ENCODE assay signal across 17 cellular contexts in the genomic region with DNA sequence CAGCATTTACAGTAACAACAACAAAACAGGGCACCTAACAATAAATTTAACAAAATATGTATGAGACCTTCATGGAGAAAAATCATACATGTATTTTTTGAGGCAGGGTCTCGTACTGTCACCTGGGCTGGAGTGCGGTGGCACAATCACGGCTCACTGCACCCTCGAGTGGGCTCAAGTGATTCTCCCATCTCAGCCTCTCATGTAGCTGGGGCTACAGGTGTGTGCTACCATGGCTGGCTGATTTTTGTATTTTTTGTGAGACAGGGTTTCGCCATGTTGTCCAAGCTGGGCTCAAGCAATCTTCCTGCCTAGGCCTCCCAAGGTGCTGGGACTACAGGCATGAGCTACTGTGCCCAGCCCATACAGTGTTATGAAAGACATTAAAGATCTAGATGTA.
DNase-seq lines count a peak whose midpoint lies in the region; ATAC-seq and TF ChIP-seq lines count a peak whose summit lies in the region.
"Had no signal": no experiment of that assay in that cellular context is flagged by ENCODE, and none has a peak within 500 bp of the region (broad histone marks: within the 10 kb centered on the region; RNA-seq: fewer than 3 reads in every experiment).

No MANE protein-coding gene starts in this region.

- peak overlapping the region in 1 of 2 experiments; percentile 52 for H3K18ac ChIP-seq in mesenchymal stem cell (ENCODE audit: low read depth in 1 of 2, low read length in 2 of 2)

- no peak overlapping the region for H2BK120ac ChIP-seq in mesenchymal stem cell (ENCODE audit: low read depth, low read length)

- H3K36me3 ChIP-seq in mesenchymal stem cell (ENCODE audit: control insufficient read depth in 1 of 2, insufficient read depth in 2 of 2, low read depth in 1 of 2, low read length in 2 of 2) = peaks cover 2 to 4% of the 10 kb centered on the region in 2 experiments
- H3K36me3 ChIP-seq in ascending aorta = no peaks in the 10 kb centered on the region
- H3K36me3 ChIP-seq: Peyer's patch had no signal

- DNase-seq in NCI-H2171 treated with DMSO at 0.1 percent for 48 hours (lab: John Stamatoyannopoulos, UW) = peak; percentile 5
- DNase-seq in NCI-H2171 (lab: John Stamatoyannopoulos, UW) = no peak
- peak; percentile 71 to 75 for DNase-seq in NCI-H187 (lab: John Stamatoyannopoulos, UW)
- DNase-seq in mesenchymal stem cell = no peak
- DNase-seq in activated CD4-positive, alpha-beta T cell treated with anti-CD3 and anti-CD28 coated beads for 48 hours = no peak
- DNase-seq in ascending aorta (ENCODE audit: low spot score in 2 of 2) = no peak
- DNase-seq: CD4-positive, alpha-beta T cell; H7; NCI-H146; NCI-H2107; NCI-H446 treated with DMSO at 0.1 percent for 48 hours; NCI-H69; NK-92 treated with Interleukin-12 subunit alpha and Interleukin-12 subunit beta, amount 100 ng/mL, for 24 hours; Peyer's patch had no signal

- H3K4me2 ChIP-seq in mesenchymal stem cell (ENCODE audit: low read length, poor library complexity, severe bottlenecking) = no peak overlapping the region

- no peak overlapping the region for H2AFZ ChIP-seq in mesenchymal stem cell (ENCODE audit: low read depth, low read length)

- peak overlapping the region; percentile 63 to 93 for H2BK12ac ChIP-seq in mesenchymal stem cell (ENCODE audit: low read length in 2 of 2)

- H2BK5ac ChIP-seq in mesenchymal stem cell (ENCODE audit: low read depth, low read length, poor library complexity, severe bottlenecking) = no peak overlapping the region

- peak overlapping the region; percentile 93 for H3K9ac ChIP-seq in mesenchymal stem cell (ENCODE audit: low read length)

- H3K79me1 ChIP-seq in mesenchymal stem cell (replicated peaks; ENCODE audit: low read length, poor library complexity, severe bottlenecking) = peaks cover 5% of the 10 kb centered on the region

- no peak overlapping the region for H3K4me3 ChIP-seq in mesenchymal stem cell (ENCODE audit: insufficient read depth in 1 of 2, low read depth in 1 of 2, low read length in 2 of 2)
- no peak overlapping the region for H3K4me3 ChIP-seq in ascending aorta
- H3K4me3 ChIP-seq: Peyer's patch had no signal

- 99% methylated on average over 5 of the region's 5 CpGs for WGBS in mesenchymal stem cell

- H3K4me1 ChIP-seq in mesenchymal stem cell (ENCODE audit: control insufficient read depth, insufficient read depth, low read depth, low read length) = peaks cover 9% of the 10 kb centered on the region
- H3K4me1 ChIP-seq in ascending aorta = no peaks in the 10 kb centered on the region
- H3K4me1 ChIP-seq: Peyer's patch had no signal

- peaks cover 12% of the 10 kb centered on the region for H3K9me3 ChIP-seq in mesenchymal stem cell (ENCODE audit: control insufficient read depth, low read length)
- H3K9me3 ChIP-seq in ascending aorta = no peaks in the 10 kb centered on the region
- H3K9me3 ChIP-seq: Peyer's patch had no signal

- intact Hi-C loops in ascending aorta (cut with DNase I) = no loop called here

- H3K27me3 ChIP-seq in mesenchymal stem cell (ENCODE audit: control insufficient read depth in 1 of 2, insufficient read depth in 1 of 2, low read length in 2 of 2) (no peaks in the 10 kb centered on the region), ascending aorta (no peaks in the 10 kb centered on the region)
- H3K27me3 ChIP-seq: Peyer's patch had no signal

- peak overlapping the region in 1 of 2 experiments; percentile 48 for H3K14ac ChIP-seq in mesenchymal stem cell (ENCODE audit: low read length in 2 of 2)

- H4K91ac ChIP-seq in mesenchymal stem cell (ENCODE audit: low read length) = peak overlapping the region; percentile 27

- H2BK15ac ChIP-seq in mesenchymal stem cell (ENCODE audit: low read depth, poor library complexity, severe bottlenecking) = no peak overlapping the region

- no peak for ATAC-seq in HG02884 (IDR thresholded peaks at IDR 0.05; ENCODE audit: unreplicated experiment)
- ATAC-seq: Right ventricle myocardium inferior had no signal

- no peak for TF ChIP-seq CTCF in ascending aorta (IDR thresholded peaks at IDR 0.05)

- H2AK5ac ChIP-seq in mesenchymal stem cell (ENCODE audit: low read length, severe bottlenecking) = peak overlapping the region; percentile 99

- no peak overlapping the region for H3K4ac ChIP-seq in mesenchymal stem cell (ENCODE audit: low read depth in 1 of 2, low read length in 2 of 2)

- peak overlapping the region; percentile 59 for H3K27ac ChIP-seq in mesenchymal stem cell (ENCODE audit: low read length, poor library complexity, severe bottlenecking)
- no peak overlapping the region for H3K27ac ChIP-seq in ascending aorta
- H3K27ac ChIP-seq: HL-60, Peyer's patch had no signal

- no peak overlapping the region for H3K23ac ChIP-seq in mesenchymal stem cell (ENCODE audit: low read length in 2 of 2)

- peak overlapping the region; percentile 84 for H4K8ac ChIP-seq in mesenchymal stem cell (ENCODE audit: low read length)

Comparison
In these comparisons a context has a peak if more than half of its experiments do, and no peak if none do; other contexts are left out.
1. DNase-seq: peak in NCI-H2171 treated with DMSO at 0.1 percent for 48 hours (single experiment) and NCI-H187 (2 of 2); none in NCI-H2171 (single experiment), mesenchymal stem cell (single experiment), activated CD4-positive, alpha-beta T cell treated with anti-CD3 and anti-CD28 coated beads for 48 hours (single experiment) and ascending aorta (0 of 2).